22 cellular contexts compared by ENCODE assay signal in the genomic region with DNA sequence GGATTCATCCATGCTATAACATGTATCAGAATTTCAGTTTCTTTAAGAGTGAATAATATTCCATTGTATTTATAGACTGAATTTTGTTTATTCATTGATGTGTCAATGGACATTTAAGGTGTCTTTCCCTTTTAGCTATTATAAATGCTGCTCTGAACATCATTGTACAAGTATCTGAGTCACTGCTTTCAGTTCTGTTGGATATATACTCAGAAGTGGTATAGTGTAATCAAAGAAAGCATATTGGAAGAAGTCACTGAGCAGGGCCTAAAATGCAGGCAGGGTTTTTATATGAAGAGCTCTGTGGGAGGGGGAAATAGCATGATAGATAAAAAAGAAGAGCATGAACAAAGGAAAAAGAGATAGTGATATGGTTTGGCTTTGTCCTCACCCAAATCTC.
"Had no signal": no experiment of that assay in that cellular context is flagged by ENCODE, and none has a peak within 500 bp of the region (broad histone marks: within the 10 kb centered on the region; RNA-seq: fewer than 3 reads in every experiment).

No MANE protein-coding gene starts in this region.

- ATAC-seq: HepG2 had no signal

- DNase-seq: IMR-90, Karpas-422, KG1, MG63, NCI-H1092, NCI-H1105 treated with DMSO at 0.1 percent for 48 hours, NCI-H1417 treated with DMSO at 0.1 percent for 48 hours, NCI-H187, NCI-H2029, NCI-H2081 treated with DMSO at 0.1 percent for 48 hours, NCI-H2171, NCI-H226, NCI-H446, NCI-H510A, NCI-H524 treated with DMSO at 0.1 percent for 48 hours, NCI-H69, NCI-H774, RPMI8226, SHP77, SK-N-SH had no signal

- FAIRE-seq: HepG2, RCC 7860 had no signal
